In the genomic region with DNA sequence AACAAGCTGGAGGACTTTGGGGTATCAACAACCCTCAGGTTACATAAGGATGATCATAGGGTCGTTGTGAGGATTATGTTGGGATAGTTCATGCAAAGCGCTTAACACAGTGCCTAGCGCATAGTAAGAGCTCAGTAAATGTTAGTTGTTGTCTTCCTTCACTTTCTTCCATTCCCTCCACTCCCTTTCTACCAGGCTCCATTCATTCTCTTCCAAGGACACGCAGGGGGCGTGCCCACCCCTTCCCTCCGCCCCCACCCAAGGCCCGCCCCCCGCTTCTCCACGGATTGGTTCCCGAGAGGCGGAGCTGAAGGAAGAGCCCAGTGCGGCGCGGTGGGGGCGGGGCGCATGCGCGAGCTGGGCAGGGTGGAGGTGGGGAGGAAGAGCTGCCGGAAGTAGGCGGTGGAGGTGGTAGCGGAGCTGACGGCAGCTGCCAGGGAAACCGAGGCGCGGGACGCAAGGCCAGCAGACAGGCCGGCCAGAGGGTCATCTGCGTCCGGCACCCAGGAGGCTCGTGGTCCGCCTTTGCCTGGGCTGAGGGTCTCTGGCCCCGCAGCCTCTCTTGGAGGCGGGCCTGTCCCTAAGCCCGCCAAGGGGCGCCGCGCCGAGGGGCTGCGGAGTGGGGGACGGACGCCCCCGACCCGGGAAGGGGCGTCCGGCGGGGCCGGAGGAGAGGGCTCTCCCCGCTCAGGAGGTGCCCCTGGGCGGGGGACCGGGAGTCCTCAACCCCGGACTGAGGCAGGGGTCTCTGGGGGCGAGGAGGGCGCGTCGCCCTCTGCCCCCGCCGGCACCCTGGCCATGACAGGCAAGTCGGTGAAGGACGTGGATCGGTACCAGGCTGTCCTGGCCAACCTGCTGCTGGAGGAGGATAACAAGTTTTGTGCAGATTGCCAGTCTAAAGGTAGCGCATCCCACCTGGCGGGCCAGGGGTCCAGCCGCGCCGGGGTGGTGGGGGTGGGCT, we compare ENCODE assay signal across 1 cellular context.
TF ChIP-seq lines count a peak whose summit lies in the region.

A gene (plus strand): TSS at position 405 of the 961 bp plus-strand sequence. CDS start 394 bp downstream, at position 799.

TF ChIP-seq in K562, 482 proteins besides CTCF, POLR2A, EP300 and RAD21 (continued from another document and continues in another):
- TF ChIP-seq, protein P1, sequence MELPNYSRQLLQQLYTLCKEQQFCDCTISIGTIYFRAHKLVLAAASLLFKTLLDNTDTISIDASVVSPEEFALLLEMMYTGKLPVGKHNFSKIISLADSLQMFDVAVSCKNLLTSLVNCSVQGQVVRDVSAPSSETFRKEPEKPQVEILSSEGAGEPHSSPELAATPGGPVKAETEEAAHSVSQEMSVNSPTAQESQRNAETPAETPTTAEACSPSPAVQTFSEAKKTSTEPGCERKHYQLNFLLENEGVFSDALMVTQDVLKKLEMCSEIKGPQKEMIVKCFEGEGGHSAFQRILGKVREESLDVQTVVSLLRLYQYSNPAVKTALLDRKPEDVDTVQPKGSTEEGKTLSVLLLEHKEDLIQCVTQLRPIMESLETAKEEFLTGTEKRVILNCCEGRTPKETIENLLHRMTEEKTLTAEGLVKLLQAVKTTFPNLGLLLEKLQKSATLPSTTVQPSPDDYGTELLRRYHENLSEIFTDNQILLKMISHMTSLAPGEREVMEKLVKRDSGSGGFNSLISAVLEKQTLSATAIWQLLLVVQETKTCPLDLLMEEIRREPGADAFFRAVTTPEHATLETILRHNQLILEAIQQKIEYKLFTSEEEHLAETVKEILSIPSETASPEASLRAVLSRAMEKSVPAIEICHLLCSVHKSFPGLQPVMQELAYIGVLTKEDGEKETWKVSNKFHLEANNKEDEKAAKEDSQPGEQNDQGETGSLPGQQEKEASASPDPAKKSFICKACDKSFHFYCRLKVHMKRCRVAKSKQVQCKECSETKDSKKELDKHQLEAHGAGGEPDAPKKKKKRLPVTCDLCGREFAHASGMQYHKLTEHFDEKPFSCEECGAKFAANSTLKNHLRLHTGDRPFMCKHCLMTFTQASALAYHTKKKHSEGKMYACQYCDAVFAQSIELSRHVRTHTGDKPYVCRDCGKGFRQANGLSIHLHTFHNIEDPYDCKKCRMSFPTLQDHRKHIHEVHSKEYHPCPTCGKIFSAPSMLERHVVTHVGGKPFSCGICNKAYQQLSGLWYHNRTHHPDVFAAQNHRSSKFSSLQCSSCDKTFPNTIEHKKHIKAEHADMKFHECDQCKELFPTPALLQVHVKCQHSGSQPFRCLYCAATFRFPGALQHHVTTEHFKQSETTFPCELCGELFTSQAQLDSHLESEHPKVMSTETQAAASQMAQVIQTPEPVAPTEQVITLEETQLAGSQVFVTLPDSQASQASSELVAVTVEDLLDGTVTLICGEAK (IDR thresholded peaks at IDR 0.05) = peak; percentile 54; the same call in 1 of the 2 replicates
- TF ChIP-seq, protein P1 (CRISPR knock-in tag; IDR thresholded peaks at IDR 0.05) = no peak
- TF ChIP-seq RUNX1 (IDR thresholded peaks at IDR 0.05; ENCODE audit: low read depth) = no peak
- no peak for TF ChIP-seq KLF13 (tag; IDR thresholded peaks at IDR 0.05; ENCODE audit: borderline replicate concordance, low read depth)
- no peak; the same call in 1 of the 2 replicates for TF ChIP-seq SMARCE1 (IDR thresholded peaks at IDR 0.05)
- peak; percentile 44; the same call in 1 of the 2 replicates for TF ChIP-seq EHMT2 (IDR thresholded peaks at IDR 0.05)
- TF ChIP-seq, protein P2, sequence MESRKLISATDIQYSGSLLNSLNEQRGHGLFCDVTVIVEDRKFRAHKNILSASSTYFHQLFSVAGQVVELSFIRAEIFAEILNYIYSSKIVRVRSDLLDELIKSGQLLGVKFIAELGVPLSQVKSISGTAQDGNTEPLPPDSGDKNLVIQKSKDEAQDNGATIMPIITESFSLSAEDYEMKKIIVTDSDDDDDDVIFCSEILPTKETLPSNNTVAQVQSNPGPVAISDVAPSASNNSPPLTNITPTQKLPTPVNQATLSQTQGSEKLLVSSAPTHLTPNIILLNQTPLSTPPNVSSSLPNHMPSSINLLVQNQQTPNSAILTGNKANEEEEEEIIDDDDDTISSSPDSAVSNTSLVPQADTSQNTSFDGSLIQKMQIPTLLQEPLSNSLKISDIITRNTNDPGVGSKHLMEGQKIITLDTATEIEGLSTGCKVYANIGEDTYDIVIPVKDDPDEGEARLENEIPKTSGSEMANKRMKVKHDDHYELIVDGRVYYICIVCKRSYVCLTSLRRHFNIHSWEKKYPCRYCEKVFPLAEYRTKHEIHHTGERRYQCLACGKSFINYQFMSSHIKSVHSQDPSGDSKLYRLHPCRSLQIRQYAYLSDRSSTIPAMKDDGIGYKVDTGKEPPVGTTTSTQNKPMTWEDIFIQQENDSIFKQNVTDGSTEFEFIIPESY (CRISPR knock-in tag; IDR thresholded peaks at IDR 0.05) = no peak
- no peak for TF ChIP-seq ATF7 (IDR thresholded peaks at IDR 0.05)
- TF ChIP-seq HNRNPUL1 (IDR thresholded peaks at IDR 0.05; ENCODE audit: low read length) = no peak
- peak; percentile 45 for TF ChIP-seq MYC (IDR thresholded peaks at IDR 0.05; ENCODE audit: low read depth, low read length)
- TF ChIP-seq MYC (CRISPR knock-in tag; IDR thresholded peaks at IDR 0.05; ENCODE audit: borderline replicate concordance, low read depth) = no peak
- TF ChIP-seq, protein P3, sequence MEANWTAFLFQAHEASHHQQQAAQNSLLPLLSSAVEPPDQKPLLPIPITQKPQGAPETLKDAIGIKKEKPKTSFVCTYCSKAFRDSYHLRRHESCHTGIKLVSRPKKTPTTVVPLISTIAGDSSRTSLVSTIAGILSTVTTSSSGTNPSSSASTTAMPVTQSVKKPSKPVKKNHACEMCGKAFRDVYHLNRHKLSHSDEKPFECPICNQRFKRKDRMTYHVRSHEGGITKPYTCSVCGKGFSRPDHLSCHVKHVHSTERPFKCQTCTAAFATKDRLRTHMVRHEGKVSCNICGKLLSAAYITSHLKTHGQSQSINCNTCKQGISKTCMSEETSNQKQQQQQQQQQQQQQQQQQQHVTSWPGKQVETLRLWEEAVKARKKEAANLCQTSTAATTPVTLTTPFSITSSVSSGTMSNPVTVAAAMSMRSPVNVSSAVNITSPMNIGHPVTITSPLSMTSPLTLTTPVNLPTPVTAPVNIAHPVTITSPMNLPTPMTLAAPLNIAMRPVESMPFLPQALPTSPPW (CRISPR knock-in tag; IDR thresholded peaks at IDR 0.05) = peak; percentile 94
- TF ChIP-seq FOXK1 (CRISPR knock-in tag; IDR thresholded peaks at IDR 0.05; ENCODE audit: borderline replicate concordance) = no peak
- TF ChIP-seq POLR2H (tag; IDR thresholded peaks at IDR 0.05; ENCODE audit: low read depth) = no peak
- no peak for TF ChIP-seq ARID1B (IDR thresholded peaks at IDR 0.05)
- TF ChIP-seq HCFC1 (IDR thresholded peaks at IDR 0.05; ENCODE audit: low read depth, low read length) = 0 out of 2 replicates have a peak, but pooled peaks have one; percentile 24
- TF ChIP-seq, protein P4, sequence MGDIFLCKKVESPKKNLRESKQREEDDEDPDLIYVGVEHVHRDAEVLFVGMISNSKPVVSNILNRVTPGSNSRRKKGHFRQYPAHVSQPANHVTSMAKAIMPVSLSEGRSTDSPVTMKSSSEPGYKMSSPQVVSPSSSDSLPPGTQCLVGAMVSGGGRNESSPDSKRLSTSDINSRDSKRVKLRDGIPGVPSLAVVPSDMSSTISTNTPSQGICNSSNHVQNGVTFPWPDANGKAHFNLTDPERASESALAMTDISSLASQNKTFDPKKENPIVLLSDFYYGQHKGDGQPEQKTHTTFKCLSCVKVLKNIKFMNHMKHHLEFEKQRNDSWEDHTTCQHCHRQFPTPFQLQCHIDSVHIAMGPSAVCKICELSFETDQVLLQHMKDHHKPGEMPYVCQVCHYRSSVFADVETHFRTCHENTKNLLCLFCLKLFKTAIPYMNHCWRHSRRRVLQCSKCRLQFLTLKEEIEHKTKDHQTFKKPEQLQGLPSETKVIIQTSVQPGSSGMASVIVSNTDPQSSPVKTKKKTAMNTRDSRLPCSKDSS (IDR thresholded peaks at IDR 0.05; ENCODE audit: low read depth, partially characterized antibody) = no peak
- no peak for TF ChIP-seq SAFB2 (IDR thresholded peaks at IDR 0.05; ENCODE audit: borderline replicate concordance, low read depth, low read length, severe bottlenecking)
- TF ChIP-seq, protein P5, sequence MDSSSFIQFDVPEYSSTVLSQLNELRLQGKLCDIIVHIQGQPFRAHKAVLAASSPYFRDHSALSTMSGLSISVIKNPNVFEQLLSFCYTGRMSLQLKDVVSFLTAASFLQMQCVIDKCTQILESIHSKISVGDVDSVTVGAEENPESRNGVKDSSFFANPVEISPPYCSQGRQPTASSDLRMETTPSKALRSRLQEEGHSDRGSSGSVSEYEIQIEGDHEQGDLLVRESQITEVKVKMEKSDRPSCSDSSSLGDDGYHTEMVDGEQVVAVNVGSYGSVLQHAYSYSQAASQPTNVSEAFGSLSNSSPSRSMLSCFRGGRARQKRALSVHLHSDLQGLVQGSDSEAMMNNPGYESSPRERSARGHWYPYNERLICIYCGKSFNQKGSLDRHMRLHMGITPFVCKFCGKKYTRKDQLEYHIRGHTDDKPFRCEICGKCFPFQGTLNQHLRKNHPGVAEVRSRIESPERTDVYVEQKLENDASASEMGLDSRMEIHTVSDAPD (CRISPR knock-in tag; IDR thresholded peaks at IDR 0.05) = no peak
- TF ChIP-seq, protein P6, sequence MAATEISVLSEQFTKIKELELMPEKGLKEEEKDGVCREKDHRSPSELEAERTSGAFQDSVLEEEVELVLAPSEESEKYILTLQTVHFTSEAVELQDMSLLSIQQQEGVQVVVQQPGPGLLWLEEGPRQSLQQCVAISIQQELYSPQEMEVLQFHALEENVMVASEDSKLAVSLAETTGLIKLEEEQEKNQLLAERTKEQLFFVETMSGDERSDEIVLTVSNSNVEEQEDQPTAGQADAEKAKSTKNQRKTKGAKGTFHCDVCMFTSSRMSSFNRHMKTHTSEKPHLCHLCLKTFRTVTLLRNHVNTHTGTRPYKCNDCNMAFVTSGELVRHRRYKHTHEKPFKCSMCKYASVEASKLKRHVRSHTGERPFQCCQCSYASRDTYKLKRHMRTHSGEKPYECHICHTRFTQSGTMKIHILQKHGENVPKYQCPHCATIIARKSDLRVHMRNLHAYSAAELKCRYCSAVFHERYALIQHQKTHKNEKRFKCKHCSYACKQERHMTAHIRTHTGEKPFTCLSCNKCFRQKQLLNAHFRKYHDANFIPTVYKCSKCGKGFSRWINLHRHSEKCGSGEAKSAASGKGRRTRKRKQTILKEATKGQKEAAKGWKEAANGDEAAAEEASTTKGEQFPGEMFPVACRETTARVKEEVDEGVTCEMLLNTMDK (IDR thresholded peaks at IDR 0.05; ENCODE audit: borderline replicate concordance, insufficient read depth, low read depth, low read length, poor library complexity, severe bottlenecking) = no peak
- TF ChIP-seq KAT8 (IDR thresholded peaks at IDR 0.05; ENCODE audit: low read depth) = no peak
- TF ChIP-seq HDAC8 (tag; IDR thresholded peaks at IDR 0.05) = no peak
- TF ChIP-seq ZSCAN32 (CRISPR knock-in tag; IDR thresholded peaks at IDR 0.05) = no peak
- TF ChIP-seq, protein P7, sequence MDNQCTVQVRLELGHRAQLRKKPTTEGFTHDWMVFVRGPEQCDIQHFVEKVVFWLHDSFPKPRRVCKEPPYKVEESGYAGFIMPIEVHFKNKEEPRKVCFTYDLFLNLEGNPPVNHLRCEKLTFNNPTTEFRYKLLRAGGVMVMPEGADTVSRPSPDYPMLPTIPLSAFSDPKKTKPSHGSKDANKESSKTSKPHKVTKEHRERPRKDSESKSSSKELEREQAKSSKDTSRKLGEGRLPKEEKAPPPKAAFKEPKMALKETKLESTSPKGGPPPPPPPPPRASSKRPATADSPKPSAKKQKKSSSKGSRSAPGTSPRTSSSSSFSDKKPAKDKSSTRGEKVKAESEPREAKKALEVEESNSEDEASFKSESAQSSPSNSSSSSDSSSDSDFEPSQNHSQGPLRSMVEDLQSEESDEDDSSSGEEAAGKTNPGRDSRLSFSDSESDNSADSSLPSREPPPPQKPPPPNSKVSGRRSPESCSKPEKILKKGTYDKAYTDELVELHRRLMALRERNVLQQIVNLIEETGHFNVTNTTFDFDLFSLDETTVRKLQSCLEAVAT (IDR thresholded peaks at IDR 0.05) = no peak
- no peak for TF ChIP-seq ZEB2 (IDR thresholded peaks at IDR 0.05)
- TF ChIP-seq RFX7 (CRISPR knock-in tag; IDR thresholded peaks at IDR 0.05) = no peak
- TF ChIP-seq ZNF384 (IDR thresholded peaks at IDR 0.05; ENCODE audit: low read depth, low read length) = no peak
- TF ChIP-seq, protein P8, sequence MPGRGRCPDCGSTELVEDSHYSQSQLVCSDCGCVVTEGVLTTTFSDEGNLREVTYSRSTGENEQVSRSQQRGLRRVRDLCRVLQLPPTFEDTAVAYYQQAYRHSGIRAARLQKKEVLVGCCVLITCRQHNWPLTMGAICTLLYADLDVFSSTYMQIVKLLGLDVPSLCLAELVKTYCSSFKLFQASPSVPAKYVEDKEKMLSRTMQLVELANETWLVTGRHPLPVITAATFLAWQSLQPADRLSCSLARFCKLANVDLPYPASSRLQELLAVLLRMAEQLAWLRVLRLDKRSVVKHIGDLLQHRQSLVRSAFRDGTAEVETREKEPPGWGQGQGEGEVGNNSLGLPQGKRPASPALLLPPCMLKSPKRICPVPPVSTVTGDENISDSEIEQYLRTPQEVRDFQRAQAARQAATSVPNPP (IDR thresholded peaks at IDR 0.05; ENCODE audit: borderline replicate concordance, insufficient read depth, insufficient read length) = no peak
- TF ChIP-seq NEUROD1 (IDR thresholded peaks at IDR 0.05; ENCODE audit: borderline replicate concordance, low read depth, low read length, partially characterized antibody) = no peak
- no peak for TF ChIP-seq CBX2 (IDR thresholded peaks at IDR 0.05; ENCODE audit: insufficient read depth, low read length, poor library complexity, severe bottlenecking)
